9 cellular contexts compared by ENCODE assay signal in genomic region chr17:59851431-59852375, GRCh38. TPM values are rescaled to one million over a fixed set of nuclear protein-coding genes. Genes with fewer than 3 reads are reported as not detected.
DNase-seq lines count a peak whose midpoint lies in the region; ATAC-seq and TF ChIP-seq lines count a peak whose summit lies in the region.
"Had no signal": no experiment of that assay in that cellular context is flagged by ENCODE, and none has a peak within 500 bp of the region (broad histone marks: within the 10 kb centered on the region; RNA-seq: fewer than 3 reads in every experiment).

No MANE protein-coding gene starts in this region.

- no peaks in the 10 kb centered on the region for H3K27me3 ChIP-seq in esophagus muscularis mucosa

- peak overlapping the region in 2 of 4 donors; percentile 2 to 4 for H3K4me3 ChIP-seq in esophagus muscularis mucosa

- peak; percentile 2 for TF ChIP-seq POLR2A in esophagus muscularis mucosa (IDR thresholded peaks at IDR 0.05; ENCODE audit: low read depth)

- H3K9me3 ChIP-seq in esophagus muscularis mucosa, result no peaks in the 10 kb centered on the region

- intact Hi-C loops in esophagus muscularis mucosa (cut with DNase I), result no loop called here

- TF ChIP-seq CTCF in esophagus muscularis mucosa (IDR thresholded peaks at IDR 0.05), result no peak

- H3K4me1 ChIP-seq in esophagus muscularis mucosa, result peaks cover 22 to 69% (median 52%) of the 10 kb centered on the region in 4 donors

- peak overlapping the region; percentile 75 to 81 (median 78) for H3K27ac ChIP-seq in esophagus muscularis mucosa (replicated peaks in 1 of 4)

- 40% methylated on average over 14 of the region's 14 CpGs for WGBS in esophagus muscularis mucosa

- ATAC-seq in GM21786 (IDR thresholded peaks at IDR 0.05; ENCODE audit: unreplicated experiment), result no peak

- TF ChIP-seq EP300 in esophagus muscularis mucosa (IDR thresholded peaks at IDR 0.05), result peak; percentile 57

- DNase-seq in AG08395 (ENCODE audit: low spot score) (peak; percentile 62), M059J (ENCODE audit: low read depth) (peak; percentile 94), esophagus muscularis mucosa (ENCODE audit: extremely low spot score) (no peak), non-pigmented ciliary epithelial cell (ENCODE audit: low read depth) (peak; percentile 80), germinal center (ENCODE audit: low spot score) (no peak), nucleus accumbens (lab: John Stamatoyannopoulos, UW) (no peak), NCI-H345 treated with DMSO at 0.1 percent for 48 hours (lab: John Stamatoyannopoulos, UW; ENCODE audit: unreplicated experiment) (no peak)
- DNase-seq: NCI-H2107 had no signal

- H3K36me3 ChIP-seq in esophagus muscularis mucosa, result no peaks in the 10 kb centered on the region

RNA-seq across cellular contexts. Expression of gene TUBD1, which starts 41.0 kb away (rescaled TPM):
- total RNA-seq in M059J (2014; rRNA removed; shearing (Covaris generic)), result 9.2 and 11.4 TPM in 2 replicates
- total RNA-seq in esophagus muscularis mucosa, result 10 to 100 TPM in 1 of 4 donors, 1 to 10 TPM in 3; 5.6 to 10.4 (median 7.0) TPM

RNA-seq across cellular contexts. Expression of gene RPS6KB1, which starts 41.2 kb away (rescaled TPM):
- total RNA-seq in M059J (2014; rRNA removed; shearing (Covaris generic)), result 15.7 and 25.0 TPM in 2 replicates
- total RNA-seq in esophagus muscularis mucosa, result 10 to 100 TPM; 26.6 to 45.2 (median 33.4) TPM

Comparison
In these comparisons a context has a peak if more than half of its experiments do, and no peak if none do; other contexts are left out.
1. DNase-seq: peak in AG08395 (single experiment), M059J (single experiment) and non-pigmented ciliary epithelial cell (single experiment); none in esophagus muscularis mucosa (single experiment), germinal center (single experiment), nucleus accumbens (0 of 56) and NCI-H345 treated with DMSO at 0.1 percent for 48 hours (single experiment).